Comparison of ENCODE assay signal across 1 cellular context in the genomic region with DNA sequence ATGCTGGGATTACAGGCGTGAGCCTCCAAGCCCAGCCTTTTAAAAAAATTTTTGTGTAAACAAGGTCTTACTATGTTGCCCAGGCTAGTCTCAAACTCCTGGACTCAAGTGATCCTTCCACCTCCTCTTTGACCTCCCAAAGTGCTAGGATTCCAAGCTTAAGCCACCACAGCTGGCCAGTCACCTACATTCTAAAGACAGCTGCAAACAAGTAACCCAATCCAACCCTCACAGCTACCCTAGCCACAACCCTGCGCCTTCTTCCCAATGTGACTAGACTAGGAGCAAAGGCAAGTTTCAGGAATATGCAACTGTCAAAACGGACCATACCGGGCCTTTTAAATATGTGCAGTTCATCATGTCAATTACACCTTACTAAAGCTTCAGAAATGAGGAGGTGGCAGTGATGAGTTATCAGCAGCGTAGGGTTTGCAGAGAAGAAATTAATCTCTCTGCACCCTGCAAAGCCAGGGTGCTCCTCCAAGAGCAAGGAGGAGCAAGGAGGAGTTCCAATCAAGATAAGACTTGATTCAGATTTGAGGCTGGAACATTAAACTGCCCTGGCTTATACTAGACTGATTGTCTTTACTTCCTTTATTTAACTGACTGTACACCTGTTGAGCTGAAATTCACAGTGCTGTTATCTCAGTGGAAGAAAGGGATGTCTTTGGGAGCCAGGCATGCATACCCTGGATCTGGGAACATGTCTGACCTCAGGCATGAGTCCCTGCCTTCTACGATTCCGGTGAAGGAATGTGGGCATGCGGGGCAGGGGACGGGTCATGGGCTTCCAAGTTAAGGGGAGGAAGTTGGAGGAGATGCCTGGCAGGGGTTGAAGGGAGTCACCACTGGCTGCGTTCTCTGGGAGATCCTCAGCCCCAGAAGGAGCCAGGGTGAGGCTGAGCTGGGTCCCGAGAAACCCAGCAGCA.
TF ChIP-seq lines count a peak whose summit lies in the region.

No MANE protein-coding gene starts in this region.

TF ChIP-seq in WTC11, 78 proteins besides CTCF, POLR2A, EP300 and RAD21 (continued from another document):
- TF ChIP-seq, protein P1, sequence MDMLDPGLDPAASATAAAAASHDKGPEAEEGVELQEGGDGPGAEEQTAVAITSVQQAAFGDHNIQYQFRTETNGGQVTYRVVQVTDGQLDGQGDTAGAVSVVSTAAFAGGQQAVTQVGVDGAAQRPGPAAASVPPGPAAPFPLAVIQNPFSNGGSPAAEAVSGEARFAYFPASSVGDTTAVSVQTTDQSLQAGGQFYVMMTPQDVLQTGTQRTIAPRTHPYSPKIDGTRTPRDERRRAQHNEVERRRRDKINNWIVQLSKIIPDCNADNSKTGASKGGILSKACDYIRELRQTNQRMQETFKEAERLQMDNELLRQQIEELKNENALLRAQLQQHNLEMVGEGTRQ (CRISPR knock-in tag; IDR thresholded peaks at IDR 0.05): no peak
- TF ChIP-seq ZNF121 (CRISPR knock-in tag; IDR thresholded peaks at IDR 0.05) (no peak), ZNF263 (CRISPR knock-in tag; IDR thresholded peaks at IDR 0.05; ENCODE audit: low read depth) (no peak), PRRX2 (CRISPR knock-in tag; IDR thresholded peaks at IDR 0.05) (no peak), HMGA2 (CRISPR knock-in tag; IDR thresholded peaks at IDR 0.05) (no peak)
- TF ChIP-seq, protein P2, sequence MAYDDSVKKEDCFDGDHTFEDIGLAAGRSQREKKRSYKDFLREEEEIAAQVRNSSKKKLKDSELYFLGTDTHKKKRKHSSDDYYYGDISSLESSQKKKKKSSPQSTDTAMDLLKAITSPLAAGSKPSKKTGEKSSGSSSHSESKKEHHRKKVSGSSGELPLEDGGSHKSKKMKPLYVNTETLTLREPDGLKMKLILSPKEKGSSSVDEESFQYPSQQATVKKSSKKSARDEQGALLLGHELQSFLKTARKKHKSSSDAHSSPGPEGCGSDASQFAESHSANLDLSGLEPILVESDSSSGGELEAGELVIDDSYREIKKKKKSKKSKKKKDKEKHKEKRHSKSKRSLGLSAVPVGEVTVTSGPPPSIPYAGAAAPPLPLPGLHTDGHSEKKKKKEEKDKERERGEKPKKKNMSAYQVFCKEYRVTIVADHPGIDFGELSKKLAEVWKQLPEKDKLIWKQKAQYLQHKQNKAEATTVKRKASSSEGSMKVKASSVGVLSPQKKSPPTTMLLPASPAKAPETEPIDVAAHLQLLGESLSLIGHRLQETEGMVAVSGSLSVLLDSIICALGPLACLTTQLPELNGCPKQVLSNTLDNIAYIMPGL (CRISPR knock-in tag; IDR thresholded peaks at IDR 0.05): no peak
- TF ChIP-seq, protein P3, sequence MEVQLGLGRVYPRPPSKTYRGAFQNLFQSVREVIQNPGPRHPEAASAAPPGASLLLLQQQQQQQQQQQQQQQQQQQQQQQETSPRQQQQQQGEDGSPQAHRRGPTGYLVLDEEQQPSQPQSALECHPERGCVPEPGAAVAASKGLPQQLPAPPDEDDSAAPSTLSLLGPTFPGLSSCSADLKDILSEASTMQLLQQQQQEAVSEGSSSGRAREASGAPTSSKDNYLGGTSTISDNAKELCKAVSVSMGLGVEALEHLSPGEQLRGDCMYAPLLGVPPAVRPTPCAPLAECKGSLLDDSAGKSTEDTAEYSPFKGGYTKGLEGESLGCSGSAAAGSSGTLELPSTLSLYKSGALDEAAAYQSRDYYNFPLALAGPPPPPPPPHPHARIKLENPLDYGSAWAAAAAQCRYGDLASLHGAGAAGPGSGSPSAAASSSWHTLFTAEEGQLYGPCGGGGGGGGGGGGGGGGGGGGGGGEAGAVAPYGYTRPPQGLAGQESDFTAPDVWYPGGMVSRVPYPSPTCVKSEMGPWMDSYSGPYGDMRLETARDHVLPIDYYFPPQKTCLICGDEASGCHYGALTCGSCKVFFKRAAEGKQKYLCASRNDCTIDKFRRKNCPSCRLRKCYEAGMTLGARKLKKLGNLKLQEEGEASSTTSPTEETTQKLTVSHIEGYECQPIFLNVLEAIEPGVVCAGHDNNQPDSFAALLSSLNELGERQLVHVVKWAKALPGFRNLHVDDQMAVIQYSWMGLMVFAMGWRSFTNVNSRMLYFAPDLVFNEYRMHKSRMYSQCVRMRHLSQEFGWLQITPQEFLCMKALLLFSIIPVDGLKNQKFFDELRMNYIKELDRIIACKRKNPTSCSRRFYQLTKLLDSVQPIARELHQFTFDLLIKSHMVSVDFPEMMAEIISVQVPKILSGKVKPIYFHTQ (CRISPR knock-in tag; IDR thresholded peaks at IDR 0.05): no peak
- TF ChIP-seq, protein P4, sequence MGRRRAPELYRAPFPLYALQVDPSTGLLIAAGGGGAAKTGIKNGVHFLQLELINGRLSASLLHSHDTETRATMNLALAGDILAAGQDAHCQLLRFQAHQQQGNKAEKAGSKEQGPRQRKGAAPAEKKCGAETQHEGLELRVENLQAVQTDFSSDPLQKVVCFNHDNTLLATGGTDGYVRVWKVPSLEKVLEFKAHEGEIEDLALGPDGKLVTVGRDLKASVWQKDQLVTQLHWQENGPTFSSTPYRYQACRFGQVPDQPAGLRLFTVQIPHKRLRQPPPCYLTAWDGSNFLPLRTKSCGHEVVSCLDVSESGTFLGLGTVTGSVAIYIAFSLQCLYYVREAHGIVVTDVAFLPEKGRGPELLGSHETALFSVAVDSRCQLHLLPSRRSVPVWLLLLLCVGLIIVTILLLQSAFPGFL (CRISPR knock-in tag; IDR thresholded peaks at IDR 0.05; ENCODE audit: borderline replicate concordance): no peak
